ENCODE assay signal across 9 cellular contexts in genomic region chr17:16085066-16085699, GRCh38.
DNase-seq lines count a peak whose midpoint lies in the region; ATAC-seq and TF ChIP-seq lines count a peak whose summit lies in the region.
"Had no signal": no experiment of that assay in that cellular context is flagged by ENCODE, and none has a peak within 500 bp of the region (broad histone marks: within the 10 kb centered on the region; RNA-seq: fewer than 3 reads in every experiment).

No MANE protein-coding gene starts in this region.

- no peaks in the 10 kb centered on the region for H3K27me3 ChIP-seq in CD4-positive, alpha-beta memory T cell (ENCODE audit: insufficient read depth, low read length)
- H3K27me3 ChIP-seq in dorsolateral prefrontal cortex, result no peaks in the 10 kb centered on the region
- no peaks in the 10 kb centered on the region for H3K27me3 ChIP-seq in A673 (replicated peaks; ENCODE audit: insufficient read depth, low read depth, low read length, poor library complexity)
- H3K27me3 ChIP-seq in BE2C, result no peaks in the 10 kb centered on the region

- H3K4me1 Mint-ChIP-seq in CD4-positive, alpha-beta memory T cell, result peaks cover 18 to 49% (median 33%) of the 10 kb centered on the region in 4 donors
- H3K4me1 Mint-ChIP-seq in osteocyte (ENCODE audit: unreplicated experiment), result peaks cover 8% of the 10 kb centered on the region

- H3K27ac Mint-ChIP-seq in CD4-positive, alpha-beta memory T cell, result peak overlapping the region in 6 of 7 donors; percentile 14 to 80 (median 69)
- H3K27ac Mint-ChIP-seq in osteocyte (ENCODE audit: unreplicated experiment), result peak overlapping the region; percentile 44

- peaks cover 49 to 61% of the 10 kb centered on the region in 2 donors for H3K36me3 Mint-ChIP-seq in CD4-positive, alpha-beta memory T cell
- H3K36me3 Mint-ChIP-seq in osteocyte (ENCODE audit: unreplicated experiment), result peaks cover 42% of the 10 kb centered on the region

- DNase-seq in CD4-positive, alpha-beta memory T cell, result no peak
- DNase-seq in RPMI7951 (ENCODE audit: low read depth) (peak; percentile 35), dorsolateral prefrontal cortex (no peak), osteocyte (ENCODE audit: extremely low spot score, unreplicated experiment) (no peak), Ammon's horn (ENCODE audit: low spot score) (no peak), A673 (ENCODE audit: low spot score) (no peak), BE2C (no peak)
- DNase-seq: NCI-H748 treated with DMSO at 0.1 percent for 48 hours had no signal

- no peak for ATAC-seq in HG02852 (IDR thresholded peaks at IDR 0.05; ENCODE audit: unreplicated experiment)

- peak overlapping the region in 2 of 8 donors; percentile 7 to 56 for H3K4me3 Mint-ChIP-seq in CD4-positive, alpha-beta memory T cell
- H3K4me3 Mint-ChIP-seq in osteocyte (ENCODE audit: unreplicated experiment), result no peak overlapping the region

- H3K9me3 ChIP-seq in CD4-positive, alpha-beta memory T cell (ENCODE audit: control insufficient read depth in 1 of 2, low read length in 2 of 2), result no peaks in the 10 kb centered on the region
- H3K9me3 ChIP-seq in A673 (ENCODE audit: low read depth, low read length, poor library complexity, severe bottlenecking) (no peaks in the 10 kb centered on the region), BE2C (no peaks in the 10 kb centered on the region)

- TF ChIP-seq CTCF in dorsolateral prefrontal cortex (IDR thresholded peaks at IDR 0.05 in 54 of 56, conservative IDR thresholded peaks at IDR 0.05 in 2 of 56; ENCODE audit: low read depth in 1 of 56, partially characterized antibody in 56 of 56) (no peak), osteocyte (IDR thresholded peaks at IDR 0.05) (no peak), A673 (conservative IDR thresholded peaks at IDR 0.05; ENCODE audit: low read depth, low read length) (no peak), BE2C (IDR thresholded peaks at IDR 0.05; ENCODE audit: low read depth, low read length) (no peak)

- CTCF ChIA-PET in CD4-positive, alpha-beta memory T cell (lab: Charles Lee; ENCODE audit: partially characterized antibody), result no interaction called here
- CTCF ChIA-PET in A673 (lab: Charles Lee), result no interaction called here

- H3K27ac ChIP-seq in CD4-positive, alpha-beta memory T cell (ENCODE audit: low read depth, low read length), result no peak overlapping the region
- H3K27ac ChIP-seq in dorsolateral prefrontal cortex (peak overlapping the region in 52 of 59 donors; percentile 4 to 80 (median 57)), A673 (ENCODE audit: low read depth, low read length, poor library complexity, severe bottlenecking) (no peak overlapping the region)

- no TSS peak for BruUV-seq in A673 (replicated peaks; lab: Mats Ljungman, UMichigan)

- POLR2A ChIA-PET in CD4-positive, alpha-beta memory T cell (lab: Charles Lee; ENCODE audit: partially characterized antibody), result no interaction called here
- POLR2A ChIA-PET in A673 (lab: Charles Lee; ENCODE audit: low non-redundant PET), result no interaction called here

- H3K9me3 Mint-ChIP-seq in CD4-positive, alpha-beta memory T cell, result peaks cover 0 to 2% (median 0%) of the 10 kb centered on the region in 8 donors
- H3K9me3 Mint-ChIP-seq in osteocyte (ENCODE audit: unreplicated experiment), result no peaks in the 10 kb centered on the region

- no peak overlapping the region for H3K4me3 ChIP-seq in CD4-positive, alpha-beta memory T cell (ENCODE audit: low read length in 2 of 2)
- H3K4me3 ChIP-seq in dorsolateral prefrontal cortex (no peak overlapping the region), A673 (ENCODE audit: low read depth, low read length, poor library complexity, severe bottlenecking) (no peak overlapping the region), BE2C (ENCODE audit: low read depth, low read length) (no peak overlapping the region)

- H3K36me3 ChIP-seq in CD4-positive, alpha-beta memory T cell (ENCODE audit: insufficient read depth, low read length), result peaks cover 4% of the 10 kb centered on the region
- H3K36me3 ChIP-seq in A673 (ENCODE audit: insufficient read depth, low read length, poor library complexity, severe bottlenecking) (peaks cover 31% of the 10 kb centered on the region), BE2C (0 out of 2 replicates have a peak, but pooled peaks cover 2% of the 10 kb centered on the region)

- intact Hi-C loops in CD4-positive, alpha-beta memory T cell (cut with micrococcal nuclease), result no loop called here
- intact Hi-C loops in dorsolateral prefrontal cortex (cut with DNase I), result no loop called here
- intact Hi-C loops in A673 (cut with micrococcal nuclease; ENCODE audit: unreplicated experiment), result no loop called here

- H3K4me1 ChIP-seq in CD4-positive, alpha-beta memory T cell (ENCODE audit: insufficient read depth, low read length), result peaks cover 14% of the 10 kb centered on the region
- no peaks in the 10 kb centered on the region for H3K4me1 ChIP-seq in A673 (ENCODE audit: insufficient read depth, low read length, poor library complexity, severe bottlenecking)
- no peaks in the 10 kb centered on the region for H3K4me1 ChIP-seq in BE2C

- H3K27me3 Mint-ChIP-seq in CD4-positive, alpha-beta memory T cell, result no peaks in the 10 kb centered on the region
- no peaks in the 10 kb centered on the region for H3K27me3 Mint-ChIP-seq in osteocyte (ENCODE audit: unreplicated experiment)

Comparison
In these comparisons a context has a peak if more than half of its experiments do, and no peak if none do; other contexts are left out.
1. H3K27ac ChIP-seq: peak in dorsolateral prefrontal cortex (52 of 59); none in CD4-positive, alpha-beta memory T cell (single experiment) and A673 (single experiment).